Comparison of ENCODE assay signal across 1 cellular context in the genomic region with DNA sequence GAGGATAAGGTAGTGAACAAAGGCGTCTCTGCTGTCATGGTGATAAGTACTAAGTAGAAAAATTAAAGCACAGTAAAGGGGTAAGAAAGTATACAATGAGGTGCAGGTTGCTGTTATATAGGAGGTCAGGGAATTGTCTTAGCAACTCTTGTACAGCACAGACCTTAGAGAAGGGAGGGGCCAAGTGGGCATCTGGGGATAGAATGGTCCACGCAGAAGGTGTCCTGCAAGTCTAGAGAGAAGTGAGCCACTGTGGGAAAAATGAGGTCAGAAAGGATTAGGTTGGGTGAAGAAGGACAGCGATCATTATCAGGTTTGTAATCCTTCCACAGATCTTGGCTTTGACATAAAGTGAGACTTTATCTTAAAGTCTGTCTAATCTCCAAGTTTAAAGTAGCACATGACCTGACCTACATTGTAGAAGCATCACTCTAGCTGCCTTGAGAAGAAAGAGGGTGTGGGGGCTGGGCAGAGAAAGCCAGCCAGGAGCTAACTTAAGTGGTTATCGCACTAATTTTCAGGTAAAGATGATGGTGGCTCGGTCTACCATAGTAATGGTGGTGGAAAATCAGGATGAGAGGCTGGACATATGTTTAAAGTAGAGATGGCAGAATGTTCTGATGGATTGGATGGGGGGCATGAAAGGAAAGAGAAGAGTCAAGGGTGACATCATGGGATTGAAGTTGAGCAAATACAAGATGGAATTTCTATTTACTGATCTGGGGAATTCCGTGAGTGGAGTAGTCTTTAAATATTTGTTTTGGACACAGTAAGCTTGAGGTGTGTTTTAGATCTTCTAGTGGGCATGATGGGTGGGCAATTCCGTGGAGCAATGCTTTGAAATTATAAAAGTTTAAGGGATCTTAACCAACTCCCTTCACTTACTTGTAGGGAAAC.
TF ChIP-seq lines count a peak whose summit lies in the region.

No MANE protein-coding gene starts in this region.

TF ChIP-seq in HepG2, 621 proteins besides CTCF, POLR2A, EP300 and RAD21 (continued from another document and continues in another):
- TF ChIP-seq, protein P1, sequence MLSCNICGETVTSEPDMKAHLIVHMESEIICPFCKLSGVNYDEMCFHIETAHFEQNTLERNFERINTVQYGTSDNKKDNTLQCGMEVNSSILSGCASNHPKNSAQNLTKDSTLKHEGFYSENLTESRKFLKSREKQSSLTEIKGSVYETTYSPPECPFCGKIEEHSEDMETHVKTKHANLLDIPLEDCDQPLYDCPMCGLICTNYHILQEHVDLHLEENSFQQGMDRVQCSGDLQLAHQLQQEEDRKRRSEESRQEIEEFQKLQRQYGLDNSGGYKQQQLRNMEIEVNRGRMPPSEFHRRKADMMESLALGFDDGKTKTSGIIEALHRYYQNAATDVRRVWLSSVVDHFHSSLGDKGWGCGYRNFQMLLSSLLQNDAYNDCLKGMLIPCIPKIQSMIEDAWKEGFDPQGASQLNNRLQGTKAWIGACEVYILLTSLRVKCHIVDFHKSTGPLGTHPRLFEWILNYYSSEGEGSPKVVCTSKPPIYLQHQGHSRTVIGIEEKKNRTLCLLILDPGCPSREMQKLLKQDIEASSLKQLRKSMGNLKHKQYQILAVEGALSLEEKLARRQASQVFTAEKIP (CRISPR knock-in tag; IDR thresholded peaks at IDR 0.05; ENCODE audit: borderline replicate concordance): no peak
- no peak for TF ChIP-seq SRSF4 (IDR thresholded peaks at IDR 0.05; ENCODE audit: low read depth, low read length, poor library complexity, severe bottlenecking)
- TF ChIP-seq MED8 (CRISPR knock-in tag; IDR thresholded peaks at IDR 0.05; ENCODE audit: insufficient replicate concordance): no peak
- TF ChIP-seq, protein P2, sequence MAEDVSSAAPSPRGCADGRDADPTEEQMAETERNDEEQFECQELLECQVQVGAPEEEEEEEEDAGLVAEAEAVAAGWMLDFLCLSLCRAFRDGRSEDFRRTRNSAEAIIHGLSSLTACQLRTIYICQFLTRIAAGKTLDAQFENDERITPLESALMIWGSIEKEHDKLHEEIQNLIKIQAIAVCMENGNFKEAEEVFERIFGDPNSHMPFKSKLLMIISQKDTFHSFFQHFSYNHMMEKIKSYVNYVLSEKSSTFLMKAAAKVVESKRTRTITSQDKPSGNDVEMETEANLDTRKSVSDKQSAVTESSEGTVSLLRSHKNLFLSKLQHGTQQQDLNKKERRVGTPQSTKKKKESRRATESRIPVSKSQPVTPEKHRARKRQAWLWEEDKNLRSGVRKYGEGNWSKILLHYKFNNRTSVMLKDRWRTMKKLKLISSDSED (CRISPR knock-in tag; IDR thresholded peaks at IDR 0.05): no peak
- peak; percentile 49; the same call in 1 of the 2 replicates for TF ChIP-seq KAT8 (CRISPR knock-in tag; IDR thresholded peaks at IDR 0.05)
- no peak for TF ChIP-seq ZNF747 (CRISPR knock-in tag; IDR thresholded peaks at IDR 0.05; ENCODE audit: borderline replicate concordance)
- TF ChIP-seq THYN1 (CRISPR knock-in tag; IDR thresholded peaks at IDR 0.05; ENCODE audit: borderline replicate concordance, low read depth): no peak
- TF ChIP-seq FLYWCH1 (CRISPR knock-in tag; IDR thresholded peaks at IDR 0.05): no peak
- no peak for TF ChIP-seq HES4 (CRISPR knock-in tag; IDR thresholded peaks at IDR 0.05; ENCODE audit: borderline replicate concordance)
- peak; percentile 68; the same call in 1 of the 2 replicates for TF ChIP-seq ZNF878 (CRISPR knock-in tag; IDR thresholded peaks at IDR 0.05)
- TF ChIP-seq ZFP41 (CRISPR knock-in tag; IDR thresholded peaks at IDR 0.05; ENCODE audit: borderline replicate concordance): no peak
- TF ChIP-seq CREM (IDR thresholded peaks at IDR 0.05): peak; percentile 91
- no peak for TF ChIP-seq CREM (CRISPR knock-in tag; IDR thresholded peaks at IDR 0.05)
- no peak for TF ChIP-seq ZNF720 (CRISPR knock-in tag; IDR thresholded peaks at IDR 0.05)
- TF ChIP-seq, protein P3, sequence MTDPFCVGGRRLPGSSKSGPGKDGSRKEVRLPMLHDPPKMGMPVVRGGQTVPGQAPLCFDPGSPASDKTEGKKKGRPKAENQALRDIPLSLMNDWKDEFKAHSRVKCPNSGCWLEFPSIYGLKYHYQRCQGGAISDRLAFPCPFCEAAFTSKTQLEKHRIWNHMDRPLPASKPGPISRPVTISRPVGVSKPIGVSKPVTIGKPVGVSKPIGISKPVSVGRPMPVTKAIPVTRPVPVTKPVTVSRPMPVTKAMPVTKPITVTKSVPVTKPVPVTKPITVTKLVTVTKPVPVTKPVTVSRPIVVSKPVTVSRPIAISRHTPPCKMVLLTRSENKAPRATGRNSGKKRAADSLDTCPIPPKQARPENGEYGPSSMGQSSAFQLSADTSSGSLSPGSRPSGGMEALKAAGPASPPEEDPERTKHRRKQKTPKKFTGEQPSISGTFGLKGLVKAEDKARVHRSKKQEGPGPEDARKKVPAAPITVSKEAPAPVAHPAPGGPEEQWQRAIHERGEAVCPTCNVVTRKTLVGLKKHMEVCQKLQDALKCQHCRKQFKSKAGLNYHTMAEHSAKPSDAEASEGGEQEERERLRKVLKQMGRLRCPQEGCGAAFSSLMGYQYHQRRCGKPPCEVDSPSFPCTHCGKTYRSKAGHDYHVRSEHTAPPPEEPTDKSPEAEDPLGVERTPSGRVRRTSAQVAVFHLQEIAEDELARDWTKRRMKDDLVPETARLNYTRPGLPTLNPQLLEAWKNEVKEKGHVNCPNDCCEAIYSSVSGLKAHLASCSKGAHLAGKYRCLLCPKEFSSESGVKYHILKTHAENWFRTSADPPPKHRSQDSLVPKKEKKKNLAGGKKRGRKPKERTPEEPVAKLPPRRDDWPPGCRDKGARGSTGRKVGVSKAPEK (CRISPR knock-in tag; IDR thresholded peaks at IDR 0.05; ENCODE audit: borderline replicate concordance): no peak
- TF ChIP-seq, protein P4, sequence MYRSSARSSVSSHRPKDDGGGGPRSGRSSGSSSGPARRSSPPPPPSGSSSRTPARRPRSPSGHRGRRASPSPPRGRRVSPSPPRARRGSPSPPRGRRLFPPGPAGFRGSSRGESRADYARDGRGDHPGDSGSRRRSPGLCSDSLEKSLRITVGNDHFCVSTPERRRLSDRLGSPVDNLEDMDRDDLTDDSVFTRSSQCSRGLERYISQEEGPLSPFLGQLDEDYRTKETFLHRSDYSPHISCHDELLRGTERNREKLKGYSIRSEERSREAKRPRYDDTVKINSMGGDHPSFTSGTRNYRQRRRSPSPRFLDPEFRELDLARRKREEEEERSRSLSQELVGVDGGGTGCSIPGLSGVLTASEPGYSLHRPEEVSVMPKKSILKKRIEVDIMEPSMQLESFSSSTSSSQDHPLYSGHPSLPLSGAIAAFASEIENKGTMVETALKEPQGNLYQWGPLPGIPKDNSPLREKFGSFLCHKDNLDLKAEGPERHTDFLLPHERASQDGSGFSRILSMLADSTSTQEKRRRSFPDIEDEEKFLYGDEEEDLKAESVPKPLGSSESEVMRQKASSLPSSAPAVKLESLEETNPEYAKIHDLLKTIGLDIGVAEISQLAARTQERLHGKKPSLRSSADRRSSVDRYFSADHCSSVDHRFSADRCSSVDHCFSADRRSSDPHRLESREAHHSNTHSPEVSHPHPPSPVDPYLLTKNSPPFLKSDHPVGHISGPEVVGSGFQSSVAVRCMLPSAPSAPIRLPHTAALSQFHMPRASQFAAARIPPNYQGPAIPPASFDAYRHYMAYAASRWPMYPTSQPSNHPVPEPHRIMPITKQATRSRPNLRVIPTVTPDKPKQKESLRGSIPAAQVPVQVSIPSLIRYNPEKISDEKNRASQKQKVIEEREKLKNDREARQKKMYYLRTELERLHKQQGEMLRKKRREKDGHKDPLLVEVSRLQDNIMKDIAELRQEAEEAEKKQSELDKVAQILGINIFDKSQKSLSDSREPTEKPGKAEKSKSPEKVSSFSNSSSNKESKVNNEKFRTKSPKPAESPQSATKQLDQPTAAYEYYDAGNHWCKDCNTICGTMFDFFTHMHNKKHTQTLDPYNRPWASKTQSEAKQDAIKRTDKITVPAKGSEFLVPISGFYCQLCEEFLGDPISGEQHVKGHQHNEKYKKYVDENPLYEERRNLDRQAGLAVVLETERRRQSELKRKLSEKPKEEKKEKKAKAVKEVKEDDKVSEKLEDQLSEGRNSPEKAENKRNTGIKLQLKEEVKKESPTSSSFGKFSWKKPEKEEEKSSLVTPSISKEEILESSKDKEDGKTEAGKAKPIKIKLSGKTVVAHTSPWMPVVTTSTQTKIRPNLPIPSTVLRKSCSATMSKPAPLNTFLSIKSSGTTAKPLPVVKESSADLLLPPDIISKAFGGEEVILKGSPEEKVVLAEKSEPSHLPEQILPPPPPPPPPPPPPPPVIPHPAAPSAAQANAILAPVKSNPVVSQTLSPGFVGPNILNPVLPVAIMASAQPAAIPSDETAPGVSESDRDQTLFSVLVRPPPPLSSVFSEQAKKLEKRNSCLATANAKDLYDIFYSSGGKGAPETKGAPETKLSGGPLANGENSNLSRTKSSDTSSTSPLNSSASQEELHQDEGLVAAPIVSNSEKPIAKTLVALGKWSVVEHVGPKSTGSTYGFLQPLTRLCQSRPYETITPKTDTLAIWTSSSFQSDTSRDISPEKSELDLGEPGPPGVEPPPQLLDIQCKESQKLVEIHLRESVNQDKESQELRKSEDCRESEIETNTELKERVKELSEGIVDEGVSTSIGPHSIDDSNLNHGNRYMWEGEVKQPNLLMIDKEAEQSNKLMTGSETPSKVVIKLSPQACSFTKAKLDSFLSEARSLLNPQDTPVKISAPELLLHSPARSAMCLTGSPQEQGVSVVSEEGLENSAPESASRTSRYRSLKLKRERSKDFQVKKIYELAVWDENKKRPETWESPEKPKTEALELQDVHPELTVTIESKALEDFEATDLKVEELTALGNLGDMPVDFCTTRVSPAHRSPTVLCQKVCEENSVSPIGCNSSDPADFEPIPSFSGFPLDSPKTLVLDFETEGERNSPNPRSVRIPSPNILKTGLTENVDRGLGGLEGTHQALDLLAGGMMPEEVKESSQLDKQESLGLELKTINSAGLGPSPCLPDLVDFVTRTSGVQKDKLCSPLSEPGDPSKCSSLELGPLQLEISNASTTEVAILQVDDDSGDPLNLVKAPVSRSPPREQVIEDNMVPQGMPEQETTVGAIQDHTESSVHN (CRISPR knock-in tag; IDR thresholded peaks at IDR 0.05): no peak
- TF ChIP-seq CEBPG (CRISPR knock-in tag; IDR thresholded peaks at IDR 0.05): peak; percentile 75
- TF ChIP-seq LCORL (IDR thresholded peaks at IDR 0.05): no peak
- TF ChIP-seq LCORL (CRISPR knock-in tag; IDR thresholded peaks at IDR 0.05): 0 out of 2 replicates have a peak, but pooled peaks have one; percentile 37
- no peak for TF ChIP-seq KLF12 (CRISPR knock-in tag; IDR thresholded peaks at IDR 0.05; ENCODE audit: borderline replicate concordance)
- TF ChIP-seq HNF4G (IDR thresholded peaks at IDR 0.05; ENCODE audit: borderline replicate concordance, low read depth, low read length): no peak
- TF ChIP-seq HNF4G (CRISPR knock-in tag; IDR thresholded peaks at IDR 0.05; ENCODE audit: borderline replicate concordance, low read depth): no peak
- no peak for TF ChIP-seq RFX3 (CRISPR knock-in tag; IDR thresholded peaks at IDR 0.05)
- no peak for TF ChIP-seq TCF12 (IDR thresholded peaks at IDR 0.05)
- no peak for TF ChIP-seq TCF12 (CRISPR knock-in tag; IDR thresholded peaks at IDR 0.05)
- 0 out of 2 replicates have a peak, but pooled peaks have one; percentile 14 for TF ChIP-seq ZNF121 (CRISPR knock-in tag; IDR thresholded peaks at IDR 0.05)
- TF ChIP-seq, protein P5, sequence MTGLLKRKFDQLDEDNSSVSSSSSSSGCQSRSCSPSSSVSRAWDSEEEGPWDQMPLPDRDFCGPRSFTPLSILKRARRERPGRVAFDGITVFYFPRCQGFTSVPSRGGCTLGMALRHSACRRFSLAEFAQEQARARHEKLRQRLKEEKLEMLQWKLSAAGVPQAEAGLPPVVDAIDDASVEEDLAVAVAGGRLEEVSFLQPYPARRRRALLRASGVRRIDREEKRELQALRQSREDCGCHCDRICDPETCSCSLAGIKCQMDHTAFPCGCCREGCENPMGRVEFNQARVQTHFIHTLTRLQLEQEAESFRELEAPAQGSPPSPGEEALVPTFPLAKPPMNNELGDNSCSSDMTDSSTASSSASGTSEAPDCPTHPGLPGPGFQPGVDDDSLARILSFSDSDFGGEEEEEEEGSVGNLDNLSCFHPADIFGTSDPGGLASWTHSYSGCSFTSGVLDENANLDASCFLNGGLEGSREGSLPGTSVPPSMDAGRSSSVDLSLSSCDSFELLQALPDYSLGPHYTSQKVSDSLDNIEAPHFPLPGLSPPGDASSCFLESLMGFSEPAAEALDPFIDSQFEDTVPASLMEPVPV (CRISPR knock-in tag; IDR thresholded peaks at IDR 0.05): no peak
- no peak for TF ChIP-seq KLF9 (CRISPR knock-in tag; IDR thresholded peaks at IDR 0.05; ENCODE audit: low read depth)
- no peak for TF ChIP-seq TSC22D2 (CRISPR knock-in tag; IDR thresholded peaks at IDR 0.05; ENCODE audit: borderline replicate concordance)
- peak; percentile 52; the same call in 1 of the 2 replicates for TF ChIP-seq ONECUT2 (CRISPR knock-in tag; IDR thresholded peaks at IDR 0.05)
- TF ChIP-seq, protein P6, sequence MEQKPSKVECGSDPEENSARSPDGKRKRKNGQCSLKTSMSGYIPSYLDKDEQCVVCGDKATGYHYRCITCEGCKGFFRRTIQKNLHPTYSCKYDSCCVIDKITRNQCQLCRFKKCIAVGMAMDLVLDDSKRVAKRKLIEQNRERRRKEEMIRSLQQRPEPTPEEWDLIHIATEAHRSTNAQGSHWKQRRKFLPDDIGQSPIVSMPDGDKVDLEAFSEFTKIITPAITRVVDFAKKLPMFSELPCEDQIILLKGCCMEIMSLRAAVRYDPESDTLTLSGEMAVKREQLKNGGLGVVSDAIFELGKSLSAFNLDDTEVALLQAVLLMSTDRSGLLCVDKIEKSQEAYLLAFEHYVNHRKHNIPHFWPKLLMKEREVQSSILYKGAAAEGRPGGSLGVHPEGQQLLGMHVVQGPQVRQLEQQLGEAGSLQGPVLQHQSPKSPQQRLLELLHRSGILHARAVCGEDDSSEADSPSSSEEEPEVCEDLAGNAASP (CRISPR knock-in tag; IDR thresholded peaks at IDR 0.05; ENCODE audit: borderline replicate concordance): 0 out of 2 replicates have a peak, but pooled peaks have one; percentile 47
- TF ChIP-seq NFYB (CRISPR knock-in tag; IDR thresholded peaks at IDR 0.05): no peak
- TF ChIP-seq CHD2 (IDR thresholded peaks at IDR 0.05; ENCODE audit: low read depth, low read length): no peak
- TF ChIP-seq, protein P7, sequence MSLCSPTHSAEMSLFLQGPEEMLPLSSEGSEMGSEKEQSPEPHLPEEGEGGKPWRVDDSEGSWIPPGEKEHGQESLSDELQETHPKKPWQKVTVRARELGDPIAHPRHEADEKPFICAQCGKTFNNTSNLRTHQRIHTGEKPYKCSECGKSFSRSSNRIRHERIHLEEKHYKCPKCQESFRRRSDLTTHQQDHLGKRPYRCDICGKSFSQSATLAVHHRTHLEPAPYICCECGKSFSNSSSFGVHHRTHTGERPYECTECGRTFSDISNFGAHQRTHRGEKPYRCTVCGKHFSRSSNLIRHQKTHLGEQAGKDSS (CRISPR knock-in tag; IDR thresholded peaks at IDR 0.05; ENCODE audit: borderline replicate concordance, low read depth): no peak
- no peak for TF ChIP-seq ZNF614 (CRISPR knock-in tag; IDR thresholded peaks at IDR 0.05; ENCODE audit: borderline replicate concordance)
- TF ChIP-seq KLF13 (CRISPR knock-in tag; IDR thresholded peaks at IDR 0.05): no peak
- no peak for TF ChIP-seq POLR2G (IDR thresholded peaks at IDR 0.05; ENCODE audit: low read depth, low read length)
- peak; percentile 73; the same call in 1 of the 2 replicates for TF ChIP-seq SIX1 (CRISPR knock-in tag; IDR thresholded peaks at IDR 0.05; ENCODE audit: borderline replicate concordance)
- no peak for TF ChIP-seq CENPT (CRISPR knock-in tag; IDR thresholded peaks at IDR 0.05; ENCODE audit: low read depth)
- TF ChIP-seq SCMH1 (CRISPR knock-in tag; IDR thresholded peaks at IDR 0.05; ENCODE audit: borderline replicate concordance): no peak
- TF ChIP-seq TAF15 (IDR thresholded peaks at IDR 0.05; ENCODE audit: low read depth, low read length, poor library complexity, severe bottlenecking): no peak
